In genomic region chr5:147509041-147509709, GRCh38 we compare ENCODE assay signal across 8 cellular contexts. TPM values are rescaled to one million over a fixed set of nuclear protein-coding genes. Genes with fewer than 3 reads are reported as not detected.
DNase-seq lines count a peak whose midpoint lies in the region; ATAC-seq and TF ChIP-seq lines count a peak whose summit lies in the region.

No MANE protein-coding gene starts in this region.

- H3K36me3 ChIP-seq in PC-3 (ENCODE audit: low read depth, low read length), result no peaks in the 10 kb centered on the region

- H3K9ac ChIP-seq in PC-3 (ENCODE audit: low read length), result peak overlapping the region; percentile 64

- POLR2A ChIA-PET in PC-3 (lab: Charles Lee; ENCODE audit: unreplicated experiment), result no interaction called here
- POLR2A ChIA-PET in CD4-positive, alpha-beta T cell (lab: Charles Lee), result no interaction called here

- H3K4me1 Mint-ChIP-seq in CD4-positive, alpha-beta T cell (ENCODE audit: low read depth), result no peaks in the 10 kb centered on the region

- H3K4me2 ChIP-seq in PC-3 (ENCODE audit: low read length), result peak overlapping the region; percentile 83

- TF ChIP-seq CTCF in PC-3 (conservative IDR thresholded peaks at IDR 0.05; ENCODE audit: low read depth, low read length) (no peak), foreskin fibroblast (IDR thresholded peaks at IDR 0.05; ENCODE audit: low read depth, low read length) (no peak)
- TF ChIP-seq CTCF in CD4-positive, alpha-beta T cell (IDR thresholded peaks at IDR 0.05), result no peak

- no peaks in the 10 kb centered on the region for H3K36me3 Mint-ChIP-seq in CD4-positive, alpha-beta T cell (ENCODE audit: low read depth)

- DNase-seq in GM03348 (ENCODE audit: low spot score) (peak; percentile 56), PC-3 (peak; percentile 14), foreskin fibroblast (peak in 1 of 2 donors; percentile 60), posterior vena cava (ENCODE audit: low spot score) (peak; percentile 86), 8988T (no peak)
- no peak for DNase-seq in CD4-positive, alpha-beta T cell

- H3K27ac Mint-ChIP-seq in CD4-positive, alpha-beta T cell, result no peak overlapping the region

- H3K9me2 ChIP-seq in PC-3 (replicated peaks; ENCODE audit: low read length), result no peaks in the 10 kb centered on the region

- no TSS peak for BruUV-seq in PC-3 (replicated peaks; lab: Mats Ljungman, UMichigan)

- H3K9me3 Mint-ChIP-seq in CD4-positive, alpha-beta T cell, result no peaks in the 10 kb centered on the region

- intact Hi-C loops in PC-3 (cut with micrococcal nuclease) (loop anchor here (2.0 kb wide), 2 partner anchors 22 to 54 kb away; no protein-coding TSS in a partner anchor), posterior vena cava (cut with DNase I) (loop anchor here in 1 of 2 donors (5.0 to 10.0 kb wide), 3 partner anchors 43 to 94 kb away; no protein-coding TSS in a partner anchor)
- intact Hi-C loops in CD4-positive, alpha-beta T cell (cut with DNase I, micrococcal nuclease), result no loop called here

- H3K4me3 ChIP-seq in PC-3 (ENCODE audit: low read length) (peak overlapping the region; percentile 80), foreskin fibroblast (ENCODE audit: low read depth in 1 of 2, low read length in 2 of 2) (peak overlapping the region; percentile 82 to 85)

- no peaks in the 10 kb centered on the region for H3F3A ChIP-seq in PC-3 (ENCODE audit: low read length, unreplicated experiment)

- H3K27me3 ChIP-seq in PC-3 (ENCODE audit: low read length), result no peaks in the 10 kb centered on the region
- H3K27me3 ChIP-seq in CD4-positive, alpha-beta T cell (ENCODE audit: control insufficient read depth, insufficient read depth, low read length), result peaks cover 20% of the 10 kb centered on the region

- peak; percentile 57 for ATAC-seq in PC-3
- ATAC-seq in HG02938 (IDR thresholded peaks at IDR 0.05; ENCODE audit: unreplicated experiment), result no peak
- ATAC-seq in GM21381 (IDR thresholded peaks at IDR 0.05; ENCODE audit: unreplicated experiment), result no peak
- no peak for ATAC-seq in CD4-positive, alpha-beta T cell (ENCODE audit: poor library complexity)

- H3K27me3 Mint-ChIP-seq in CD4-positive, alpha-beta T cell, result peaks cover 57% of the 10 kb centered on the region

- peak overlapping the region; percentile 86 for H2AFZ ChIP-seq in PC-3 (ENCODE audit: low read length)

- no peaks in the 10 kb centered on the region for H3K9me3 ChIP-seq in PC-3 (ENCODE audit: low read length)
- no peaks in the 10 kb centered on the region for H3K9me3 ChIP-seq in CD4-positive, alpha-beta T cell (ENCODE audit: control insufficient read depth, low read length)

- no peak overlapping the region for H3K4me3 Mint-ChIP-seq in CD4-positive, alpha-beta T cell

- H3K27ac ChIP-seq in PC-3 (ENCODE audit: low read length), result no peak overlapping the region
- no peak overlapping the region for H3K27ac ChIP-seq in CD4-positive, alpha-beta T cell (ENCODE audit: low read depth, low read length)

- CTCF ChIA-PET in PC-3 (lab: Charles Lee), result interaction anchor here (0.9 kb wide), 1 partner anchor 29 kb away, joined by 3 read pairs; no protein-coding TSS in a partner anchor
- CTCF ChIA-PET in CD4-positive, alpha-beta T cell (lab: Charles Lee), result no interaction called here

- peaks cover 22% of the 10 kb centered on the region for H3K4me1 ChIP-seq in PC-3 (ENCODE audit: insufficient read depth, low read length)

- H3K79me2 ChIP-seq in PC-3 (ENCODE audit: low read length), result peaks cover 18% of the 10 kb centered on the region; the same call in 1 of the 2 replicates

- H4K20me1 ChIP-seq in PC-3 (ENCODE audit: low read length), result no peaks in the 10 kb centered on the region

RNA-seq across cellular contexts. Expression of gene DPYSL3, which starts 0.7 kb away (rescaled TPM):
- total RNA-seq in PC-3 (2014; rRNA removed), result 19.5 and 20.6 TPM in 2 replicates
- total RNA-seq in posterior vena cava, result 100 to 1,000 TPM; 401 to 418 TPM
- total RNA-seq in CD4-positive, alpha-beta T cell, result not detected

Comparison
In these comparisons a context has a peak if more than half of its experiments do, and no peak if none do; other contexts are left out.
1. DNase-seq: peak in GM03348 (single experiment), PC-3 (single experiment) and posterior vena cava (single experiment); none in 8988T (single experiment) and CD4-positive, alpha-beta T cell (0 of 10).
2. RNA of gene DPYSL3, which starts 0.7 kb away (total RNA-seq): 401 to 418 TPM in posterior vena cava and 19.5 to 20.6 TPM in PC-3; not detected in CD4-positive, alpha-beta T cell; every median in the first group is over 10 times any median in the second.